Comparison of ENCODE assay signal across 17 cellular contexts in the genomic region with DNA sequence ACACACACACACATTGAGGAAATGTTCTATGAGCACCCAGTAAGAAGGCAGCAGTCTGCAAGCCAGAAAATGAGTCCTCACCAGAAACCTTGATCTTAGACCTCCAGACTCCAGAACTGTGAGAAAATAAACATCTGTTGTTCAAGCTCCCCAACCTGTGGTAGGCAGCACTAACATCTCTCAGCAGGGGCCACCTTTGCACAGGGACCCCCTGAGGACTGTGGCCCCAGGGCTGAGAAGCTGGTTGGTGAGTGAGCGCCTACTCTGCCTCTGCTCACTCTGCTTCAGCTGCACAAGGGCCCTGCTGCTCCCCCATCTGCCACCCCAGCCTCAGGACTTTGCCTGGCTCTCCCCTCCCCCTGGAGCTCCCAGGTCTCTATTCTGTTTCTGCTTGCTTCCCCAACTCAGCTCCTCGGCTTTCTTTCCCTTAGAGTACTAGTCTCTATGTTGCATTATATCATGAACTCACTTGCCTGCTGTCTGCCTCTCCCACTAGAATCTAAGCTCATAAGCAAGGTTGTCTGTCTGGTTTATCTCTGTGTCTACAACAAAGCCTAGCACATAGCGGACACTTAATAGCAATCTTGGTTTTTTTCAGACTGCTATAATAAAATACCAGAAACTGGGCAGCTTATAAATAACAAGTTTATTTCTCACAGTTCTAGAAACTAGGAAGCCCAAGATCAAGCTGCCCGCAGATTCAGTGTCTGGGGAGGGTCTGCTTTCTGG. TPM values are rescaled to one million over a fixed set of nuclear protein-coding genes. Genes with fewer than 3 reads are reported as not detected.
A peak's percentile ranks its signal among the peaks of the same experiment; 100 is the strongest.
DNase-seq lines count a peak whose midpoint lies in the region; ATAC-seq and TF ChIP-seq lines count a peak whose summit lies in the region.
"Had no signal": no experiment of that assay in that cellular context is flagged by ENCODE, and none has a peak within 500 bp of the region (broad histone marks: within the 10 kb centered on the region; RNA-seq: fewer than 3 reads in every experiment).

No MANE protein-coding gene starts in this region.

- no peak for TF ChIP-seq CTCF in HEK293 (tag by site-specific recombination; IDR thresholded peaks at IDR 0.05)
- no peak for TF ChIP-seq CTCF in glutamatergic neuron (IDR thresholded peaks at IDR 0.05; ENCODE audit: partially characterized antibody, unreplicated experiment)

- DNase-seq in ELF-1 (ENCODE audit: low read depth, low spot score) (peak; percentile 12), glutamatergic neuron (peak; percentile 33)
- DNase-seq in stimulated activated naive CD4-positive, alpha-beta T cell (lab: John Stamatoyannopoulos, UW), result no peak
- DNase-seq: BE2C; CD4-positive, alpha-beta memory T cell; DND-41; GF-D8 had no signal

- CTCF ChIA-PET in HEK293 (lab: Yijun Ruan, JAX), result interaction anchor here (0.6 to 1.0 kb wide), 4 partner anchors 9 to 31 kb away, joined by 3 to 4 read pairs (median 4); no protein-coding TSS in a partner anchor

- peak; percentile 29 for ATAC-seq in stimulated activated memory B cell treated with anti-CD40 and anti-IgM and Interleukin-4, amounts not matched to agents 10 μg/mL and 1 μg/mL and 100 μg/mL, for 72 hours
- ATAC-seq in HG02571 (IDR thresholded peaks at IDR 0.05; ENCODE audit: unreplicated experiment), result no peak
- no peak for ATAC-seq in GM21390 (IDR thresholded peaks at IDR 0.05; ENCODE audit: unreplicated experiment)
- ATAC-seq: A549, HCT116, HepG2 had no signal

- H3K27ac ChIP-seq in HEK293 (ENCODE audit: extremely low read depth, low read depth, low read length), result no peak overlapping the region
- H3K27ac ChIP-seq: A549, C4-2B, KMS-11 had no signal

- H3K36me3 Mint-ChIP-seq in glutamatergic neuron (ENCODE audit: unreplicated experiment), result peaks cover 12% of the 10 kb centered on the region
- no peaks in the 10 kb centered on the region for H3K36me3 Mint-ChIP-seq in stimulated activated memory B cell treated with anti-CD40 and anti-IgM and Interleukin-4, amounts not matched to agents 10 μg/mL and 1 μg/mL and 100 μg/mL, for 72 hours

- H3K4me3 ChIP-seq in HEK293 (ENCODE audit: low read depth, low read length), result no peak overlapping the region
- H3K4me3 ChIP-seq: A549 had no signal

- peaks cover 3% of the 10 kb centered on the region for H3K9me3 Mint-ChIP-seq in glutamatergic neuron (ENCODE audit: unreplicated experiment)
- H3K9me3 Mint-ChIP-seq in stimulated activated memory B cell treated with anti-CD40 and anti-IgM and Interleukin-4, amounts not matched to agents 10 μg/mL and 1 μg/mL and 100 μg/mL, for 72 hours, result peaks cover 3% of the 10 kb centered on the region

- peaks cover 2% of the 10 kb centered on the region for H3K4me1 Mint-ChIP-seq in glutamatergic neuron (ENCODE audit: low read depth, unreplicated experiment)
- no peaks in the 10 kb centered on the region for H3K4me1 Mint-ChIP-seq in stimulated activated memory B cell treated with anti-CD40 and anti-IgM and Interleukin-4, amounts not matched to agents 10 μg/mL and 1 μg/mL and 100 μg/mL, for 72 hours

- H3K4me1 ChIP-seq in HEK293 (ENCODE audit: control insufficient read depth, insufficient read depth, low read length), result no peaks in the 10 kb centered on the region
- H3K4me1 ChIP-seq: A549 had no signal

- no peaks in the 10 kb centered on the region for H3K9me3 ChIP-seq in HEK293 (ENCODE audit: control insufficient read depth, insufficient read depth, low read depth, low read length)
- H3K9me3 ChIP-seq: A549, BE2C had no signal

- POLR2A ChIA-PET in HEK293 (lab: Yijun Ruan, JAX), result no interaction called here

- peaks cover 9% of the 10 kb centered on the region for H3K27me3 Mint-ChIP-seq in glutamatergic neuron (ENCODE audit: unreplicated experiment)
- peaks cover 8% of the 10 kb centered on the region for H3K27me3 Mint-ChIP-seq in stimulated activated memory B cell treated with anti-CD40 and anti-IgM and Interleukin-4, amounts not matched to agents 10 μg/mL and 1 μg/mL and 100 μg/mL, for 72 hours

- peak overlapping the region; percentile 59 for H3K27ac Mint-ChIP-seq in glutamatergic neuron (ENCODE audit: unreplicated experiment)
- H3K27ac Mint-ChIP-seq in stimulated activated memory B cell treated with anti-CD40 and anti-IgM and Interleukin-4, amounts not matched to agents 10 μg/mL and 1 μg/mL and 100 μg/mL, for 72 hours, result no peak overlapping the region

- no peak overlapping the region for H3K4me3 Mint-ChIP-seq in glutamatergic neuron (ENCODE audit: unreplicated experiment)
- H3K4me3 Mint-ChIP-seq in stimulated activated memory B cell treated with anti-CD40 and anti-IgM and Interleukin-4, amounts not matched to agents 10 μg/mL and 1 μg/mL and 100 μg/mL, for 72 hours, result no peak overlapping the region
- H3K4me3 Mint-ChIP-seq: CD4-positive, alpha-beta memory T cell had no signal

- H3K36me3 ChIP-seq in HEK293 (ENCODE audit: control insufficient read depth in 2 of 2, insufficient read depth in 1 of 2, low read length in 2 of 2), result no peaks in the 10 kb centered on the region
- H3K36me3 ChIP-seq: BE2C had no signal

TF ChIP-seq in HEK293, 187 proteins besides CTCF, POLR2A, EP300 and RAD21:
- TF ChIP-seq ZNF785 (tag by site-specific recombination; IDR thresholded peaks at IDR 0.05) (no peak), GLIS1 (tag by site-specific recombination; IDR thresholded peaks at IDR 0.05) (peak; percentile 74), ZNF560 (tag by site-specific recombination; IDR thresholded peaks at IDR 0.05; ENCODE audit: borderline replicate concordance) (no peak), ZIC2 (tag by site-specific recombination; IDR thresholded peaks at IDR 0.05) (peak; percentile 63)
- TF ChIP-seq, protein P1, sequence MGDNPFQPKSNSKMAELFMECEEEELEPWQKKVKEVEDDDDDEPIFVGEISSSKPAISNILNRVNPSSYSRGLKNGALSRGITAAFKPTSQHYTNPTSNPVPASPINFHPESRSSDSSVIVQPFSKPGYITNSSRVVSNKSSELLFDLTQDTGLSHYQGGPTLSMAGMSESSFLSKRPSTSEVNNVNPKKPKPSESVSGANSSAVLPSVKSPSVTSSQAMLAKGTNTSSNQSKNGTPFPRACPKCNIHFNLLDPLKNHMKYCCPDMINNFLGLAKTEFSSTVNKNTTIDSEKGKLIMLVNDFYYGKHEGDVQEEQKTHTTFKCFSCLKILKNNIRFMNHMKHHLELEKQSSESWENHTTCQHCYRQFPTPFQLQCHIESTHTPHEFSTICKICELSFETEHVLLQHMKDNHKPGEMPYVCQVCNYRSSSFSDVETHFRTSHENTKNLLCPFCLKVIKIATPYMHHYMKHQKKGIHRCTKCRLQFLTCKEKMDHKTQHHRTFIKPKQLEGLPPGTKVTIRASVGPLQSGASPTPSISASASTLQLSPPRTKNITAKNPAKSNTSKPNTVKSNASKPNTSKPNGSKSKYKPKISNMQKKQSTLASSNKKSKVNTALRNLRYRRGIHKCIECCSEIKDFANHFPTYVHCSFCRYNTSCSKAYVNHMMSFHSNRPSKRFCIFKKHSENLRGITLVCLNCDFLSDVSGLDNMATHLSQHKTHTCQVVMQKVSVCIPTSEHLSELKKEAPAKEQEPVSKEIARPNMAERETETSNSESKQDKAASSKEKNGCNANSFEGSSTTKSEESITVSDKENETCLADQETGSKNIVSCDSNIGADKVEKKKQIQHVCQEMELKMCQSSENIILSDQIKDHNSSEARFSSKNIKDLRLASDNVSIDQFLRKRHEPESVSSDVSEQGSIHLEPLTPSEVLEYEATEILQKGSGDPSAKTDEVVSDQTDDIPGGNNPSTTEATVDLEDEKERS (tag by site-specific recombination; IDR thresholded peaks at IDR 0.05), result no peak

RNA-seq across cellular contexts. Expression of gene PRLHR, which starts 40.4 kb away (rescaled TPM):
- 0.22 TPM for total RNA-seq in glutamatergic neuron (ENCODE audit: unreplicated experiment)
- total RNA-seq: CD4-positive, alpha-beta memory T cell; H4; HepG2 had no signal

Comparison
In these comparisons a context has a peak if more than half of its experiments do, and no peak if none do; other contexts are left out.
1. DNase-seq: peak in ELF-1 (single experiment) and glutamatergic neuron (single experiment); none in stimulated activated naive CD4-positive, alpha-beta T cell (0 of 6).